14 cellular contexts compared by ENCODE assay signal in the genomic region with DNA sequence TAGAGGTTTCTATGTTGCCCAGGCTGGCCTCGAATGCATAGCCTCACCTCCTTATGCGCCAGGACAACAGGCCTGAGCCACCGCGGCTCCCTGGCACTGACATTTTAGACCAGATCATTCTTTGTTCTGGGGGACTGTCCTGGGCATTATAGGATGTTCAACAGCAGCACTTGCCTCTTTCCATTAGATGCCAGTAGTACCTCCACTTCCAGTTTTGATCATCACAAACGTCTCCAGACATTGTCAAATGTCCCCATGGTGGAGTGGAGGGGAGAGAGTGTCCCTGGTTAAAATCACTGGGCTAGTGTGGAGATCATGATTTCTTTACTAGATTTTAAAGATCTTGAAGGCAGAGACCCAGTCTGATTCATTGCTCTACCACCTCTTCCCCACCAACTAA.
DNase-seq lines count a peak whose midpoint lies in the region; ATAC-seq and TF ChIP-seq lines count a peak whose summit lies in the region.
"Had no signal": no experiment of that assay in that cellular context is flagged by ENCODE, and none has a peak within 500 bp of the region (broad histone marks: within the 10 kb centered on the region; RNA-seq: fewer than 3 reads in every experiment).

No MANE protein-coding gene starts in this region.

- in situ Hi-C loops in gastrocnemius medialis (cut with MboI; ENCODE audit: low sequenced_read_pairs in 4 of 4) (no loop called here), brain microvascular endothelial cell (cut with HindIII; ENCODE audit: low pct_ligation_motif_present, low sequenced_read_pairs) (no loop called here)

- DNase-seq in right atrium auricular region (ENCODE audit: low spot score): no peak
- DNase-seq in Right ventricle myocardium inferior (ENCODE audit: missing footprints): no peak
- no peak for DNase-seq in gastrocnemius medialis
- no peak for DNase-seq in tibial artery
- DNase-seq in stimulated activated CD4-positive, alpha-beta T cell treated with anti-CD3 and anti-CD28 coated beads, Interleukin-15, amount 100 ng/mL, for 24 hours: no peak
- no peak for DNase-seq in brain microvascular endothelial cell
- DNase-seq: C1 segment of cervical spinal cord; Calu3; CD4-positive, alpha-beta T cell; DMS 273 treated with DMSO at 0.1 percent for 48 hours; HCEC 1CT; HFFc6 had no signal

- H3K4me1 ChIP-seq in right atrium auricular region (no peaks in the 10 kb centered on the region), gastrocnemius medialis (no peaks in the 10 kb centered on the region), tibial artery (peaks cover 0 to 5% (median 0%) of the 10 kb centered on the region in 4 donors)

- H3K27me3 ChIP-seq in right atrium auricular region: no peaks in the 10 kb centered on the region
- no peaks in the 10 kb centered on the region for H3K27me3 ChIP-seq in gastrocnemius medialis
- H3K27me3 ChIP-seq in tibial artery: no peaks in the 10 kb centered on the region
- H3K27me3 ChIP-seq in brain microvascular endothelial cell (replicated peaks): no peaks in the 10 kb centered on the region

- peak overlapping the region; percentile 14 to 26 for H3K27ac ChIP-seq in right atrium auricular region
- peak overlapping the region; percentile 20 to 71 (median 40) for H3K27ac ChIP-seq in gastrocnemius medialis
- H3K27ac ChIP-seq in tibial artery: peak overlapping the region; percentile 19 to 26
- no peak overlapping the region for H3K27ac ChIP-seq in brain microvascular endothelial cell
- H3K27ac ChIP-seq: HL-60 had no signal

- TF ChIP-seq CTCF in right atrium auricular region (IDR thresholded peaks at IDR 0.05): no peak
- no peak for TF ChIP-seq CTCF in gastrocnemius medialis (IDR thresholded peaks at IDR 0.05 in 4 of 5, conservative IDR thresholded peaks at IDR 0.05 in 1 of 5)
- no peak for TF ChIP-seq CTCF in tibial artery (IDR thresholded peaks at IDR 0.05)
- TF ChIP-seq CTCF in brain microvascular endothelial cell (IDR thresholded peaks at IDR 0.05; ENCODE audit: low read depth, low read length, missing control alignments): no peak

- ATAC-seq in Right ventricle myocardium inferior (no peak), gastrocnemius medialis (no peak), HG02763 (IDR thresholded peaks at IDR 0.05; ENCODE audit: unreplicated experiment) (no peak)

- no peak for TF ChIP-seq POLR2A in gastrocnemius medialis (IDR thresholded peaks at IDR 0.05)

- no peak overlapping the region for H3K4me3 ChIP-seq in right atrium auricular region
- H3K4me3 ChIP-seq in gastrocnemius medialis: no peak overlapping the region
- H3K4me3 ChIP-seq in tibial artery: no peak overlapping the region
- no peak overlapping the region for H3K4me3 ChIP-seq in brain microvascular endothelial cell (ENCODE audit: low read depth, low read length)

- H3K36me3 ChIP-seq in right atrium auricular region (no peaks in the 10 kb centered on the region), gastrocnemius medialis (no peaks in the 10 kb centered on the region), tibial artery (no peaks in the 10 kb centered on the region), brain microvascular endothelial cell (replicated peaks) (no peaks in the 10 kb centered on the region)

- H3K9me3 ChIP-seq in right atrium auricular region: no peaks in the 10 kb centered on the region
- no peaks in the 10 kb centered on the region for H3K9me3 ChIP-seq in gastrocnemius medialis
- no peaks in the 10 kb centered on the region for H3K9me3 ChIP-seq in tibial artery

- intact Hi-C loops in Right ventricle myocardium inferior (cut with DNase I) (no loop called here), gastrocnemius medialis (cut with DNase I; ENCODE audit: low total_unique reads) (no loop called here), tibial artery (cut with DNase I; ENCODE audit: low total_unique reads) (no loop called here)
